ENCODE assay signal across 16 cellular contexts in the genomic region with DNA sequence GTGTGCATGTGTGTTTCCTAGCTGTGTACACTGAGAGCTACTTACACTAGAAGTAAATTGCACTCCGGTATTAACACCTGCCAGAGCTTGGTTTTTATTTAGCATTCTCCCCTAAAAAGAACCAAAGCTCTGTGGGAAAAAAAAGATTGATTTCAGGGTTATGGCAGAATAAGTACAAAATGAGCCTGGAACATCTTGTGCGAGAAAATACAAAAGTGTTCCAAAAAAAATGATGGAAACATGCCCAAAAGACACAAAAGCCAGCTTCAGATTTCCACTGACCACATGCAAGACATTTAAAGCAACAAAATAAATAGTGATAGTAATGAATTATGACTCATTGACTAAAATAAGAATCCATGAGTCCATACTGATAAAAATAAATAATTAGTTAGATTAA.
"Had no signal": no experiment of that assay in that cellular context is flagged by ENCODE, and none has a peak within 500 bp of the region (broad histone marks: within the 10 kb centered on the region; RNA-seq: fewer than 3 reads in every experiment).

No MANE protein-coding gene starts in this region.

- H3K27ac ChIP-seq: gastroesophageal sphincter, heart left ventricle, left lung, parathyroid adenoma, vagina had no signal

- H3K9ac ChIP-seq: parathyroid adenoma had no signal

- H3K36me3 ChIP-seq: gastroesophageal sphincter, heart left ventricle, left lung, vagina had no signal

- H3K27me3 ChIP-seq: gastroesophageal sphincter, heart left ventricle, left lung, vagina had no signal

- H3K4me1 ChIP-seq: left lung, parathyroid adenoma, vagina had no signal

- ATAC-seq: activated CD8-positive, alpha-beta T cell treated with anti-CD3 and anti-CD28 coated beads for 36 hours; gastroesophageal sphincter; left lung; natural killer cell treated with Interleukin-12 subunit alpha and Interleukin-12 subunit beta and Interleukin-15 and Interleukin-18, amount 100 ng/mL, for 72 hours; stimulated activated naive CD8-positive, alpha-beta T cell treated with anti-CD3 and anti-CD28 coated beads, Interleukin-15, Interleukin-2, amounts not matched to agents 100 U/mL and 50 U/mL, for 24 hours had no signal

- H2AFZ ChIP-seq: parathyroid adenoma had no signal

- H3K4me3 ChIP-seq: gastroesophageal sphincter, heart left ventricle, left lung, vagina had no signal

- H3K9me3 ChIP-seq: gastroesophageal sphincter, heart left ventricle, left lung, vagina had no signal

- DNase-seq: activated B cell treated with CpG ODN at 0.5 μM for 24 hours; activated CD4-positive, alpha-beta T cell treated with anti-CD3 and anti-CD28 coated beads for 48 hours; activated CD8-positive, alpha-beta T cell treated with anti-CD3 and anti-CD28 coated beads for 36 hours; activated naive CD4-positive, alpha-beta T cell treated with anti-CD3 and anti-CD28 coated beads for 36 hours; activated T-cell treated with anti-CD3 and anti-CD28 coated beads, Interleukin-2, amount 50 U/mL, for 1 hour; caudate nucleus; heart left ventricle; left lung; mesenchymal stem cell; stimulated activated CD4-positive, alpha-beta T cell treated with anti-CD3 and anti-CD28 coated beads, Interleukin-2, amount 100 ng/mL, for 24 hours; stimulated activated naive CD8-positive, alpha-beta T cell treated with anti-CD3 and anti-CD28 coated beads, Interleukin-15, Interleukin-2, amounts not matched to agents 100 U/mL and 50 U/mL, for 24 hours; trophoblast cell had no signal

- H3K79me2 ChIP-seq: parathyroid adenoma had no signal
